ENCODE assay signal across 17 cellular contexts in genomic region chr1:246837418-246838117, GRCh38.
DNase-seq lines count a peak whose midpoint lies in the region; ATAC-seq and TF ChIP-seq lines count a peak whose summit lies in the region.
"Had no signal": no experiment of that assay in that cellular context is flagged by ENCODE, and none has a peak within 500 bp of the region (broad histone marks: within the 10 kb centered on the region; RNA-seq: fewer than 3 reads in every experiment).

No MANE protein-coding gene starts in this region.

- peaks cover 5% of the 10 kb centered on the region; the same call in 1 of the 2 replicates for H3K9me2 ChIP-seq in GM23338 (ENCODE audit: insufficient read depth)

- H3K36me3 ChIP-seq in GM23338 (ENCODE audit: insufficient read depth) = peaks cover 13% of the 10 kb centered on the region; the same call in 1 of the 2 replicates
- H3K36me3 ChIP-seq: prostate gland had no signal

- H3K9me3 Mint-ChIP-seq in GM23338 = no peaks in the 10 kb centered on the region
- H3K9me3 Mint-ChIP-seq: activated T-helper 2 cell treated with anti-CD3 and anti-CD28 coated beads, Interferon-gamma antibody, Interleukin-2, Interleukin-4, amounts not matched to agents 10 μg/mL and 5 μg/mL and 100 μg/mL, durations not matched to agents 14 hours and 24 hours and 36 hours; memory B cell had no signal

- no peaks in the 10 kb centered on the region for H3K4me1 ChIP-seq in GM23338 (ENCODE audit: insufficient read depth)
- H3K4me1 ChIP-seq: prostate gland, transverse colon had no signal

- no peaks in the 10 kb centered on the region for H3K4me1 Mint-ChIP-seq in GM23338

- ATAC-seq in GM18861 (IDR thresholded peaks at IDR 0.05; ENCODE audit: unreplicated experiment) = peak; percentile 52
- ATAC-seq in GM23338 = peak; percentile 54
- ATAC-seq in HG03571 (IDR thresholded peaks at IDR 0.05; ENCODE audit: unreplicated experiment) = no peak
- no peak for ATAC-seq in GM21447 (IDR thresholded peaks at IDR 0.05; ENCODE audit: unreplicated experiment)

- no peak overlapping the region for H3K4me3 ChIP-seq in GM23338
- H3K4me3 ChIP-seq: coronary artery, PC-9, prostate gland, transverse colon had no signal

- no peaks in the 10 kb centered on the region for H3F3A ChIP-seq in GM23338 (replicated peaks; ENCODE audit: low read depth)

- TF ChIP-seq CTCF in GM23338 (conservative IDR thresholded peaks at IDR 0.05; ENCODE audit: low read depth in 2 of 2) = no peak

- DNase-seq in GM23338 (ENCODE audit: low spot score) (no peak), OCI-M1 (lab: John Stamatoyannopoulos, UW) (peak; percentile 74), glomerular visceral epithelial cell (ENCODE audit: extremely low spot score) (peak; percentile 14), GDM1 (lab: John Stamatoyannopoulos, UW) (no peak), foreskin melanocyte (no peak)
- DNase-seq: DMS79 treated with DMSO at 0.1 percent for 48 hours, glutamatergic neuron, NCI-H1930, PC-9, transverse colon had no signal

- H3K27ac Mint-ChIP-seq in GM23338 = no peak overlapping the region
- H3K27ac Mint-ChIP-seq: activated T-helper 2 cell treated with anti-CD3 and anti-CD28 coated beads, Interferon-gamma antibody, Interleukin-2, Interleukin-4, amounts not matched to agents 10 μg/mL and 5 μg/mL and 100 μg/mL, durations not matched to agents 14 hours and 24 hours and 36 hours; memory B cell had no signal

- H2AFZ ChIP-seq in GM23338 = no peak overlapping the region
- H2AFZ ChIP-seq: PC-9 had no signal

- no peak overlapping the region for H3K27ac ChIP-seq in GM23338 (ENCODE audit: low read depth)
- H3K27ac ChIP-seq: coronary artery, PC-9, prostate gland, transverse colon had no signal

- H3K4me3 Mint-ChIP-seq in GM23338 = no peak overlapping the region
- H3K4me3 Mint-ChIP-seq: memory B cell had no signal

- no peak overlapping the region for H3K4me2 ChIP-seq in GM23338
- H3K4me2 ChIP-seq: PC-9 had no signal

- H4K20me1 ChIP-seq in GM23338 (replicated peaks; ENCODE audit: insufficient read depth) = no peaks in the 10 kb centered on the region; the same call in 1 of the 2 replicates

- peaks cover 13% of the 10 kb centered on the region; the same call in 2 of the 3 replicates for H3K36me3 Mint-ChIP-seq in GM23338 (ENCODE audit: low read depth)

- H3K27me3 ChIP-seq in GM23338 (ENCODE audit: insufficient read depth) = no peaks in the 10 kb centered on the region
- H3K27me3 ChIP-seq: transverse colon had no signal

- H3K27me3 Mint-ChIP-seq in GM23338 (ENCODE audit: insufficient read depth, low read depth, poor library complexity) = no peaks in the 10 kb centered on the region

- H3K79me2 ChIP-seq in GM23338 (replicated peaks; ENCODE audit: insufficient read depth) = no peaks in the 10 kb centered on the region

TF ChIP-seq in GM23338, 12 proteins besides CTCF, POLR2A, EP300 and RAD21:
- TF ChIP-seq REST (IDR thresholded peaks at IDR 0.05; ENCODE audit: unreplicated experiment) (no peak), STAT1 (IDR thresholded peaks at IDR 0.05; ENCODE audit: unreplicated experiment) (no peak), NANOG (IDR thresholded peaks at IDR 0.05; ENCODE audit: borderline replicate concordance) (no peak), POLR2AphosphoS5 (IDR thresholded peaks at IDR 0.05; ENCODE audit: low read depth) (no peak), CREB1 (CRISPR knock-in tag; IDR thresholded peaks at IDR 0.05; ENCODE audit: low read depth) (no peak), EZH2phosphoT487 (IDR thresholded peaks at IDR 0.05; ENCODE audit: unreplicated experiment) (no peak)
- TF ChIP-seq, protein P1, sequence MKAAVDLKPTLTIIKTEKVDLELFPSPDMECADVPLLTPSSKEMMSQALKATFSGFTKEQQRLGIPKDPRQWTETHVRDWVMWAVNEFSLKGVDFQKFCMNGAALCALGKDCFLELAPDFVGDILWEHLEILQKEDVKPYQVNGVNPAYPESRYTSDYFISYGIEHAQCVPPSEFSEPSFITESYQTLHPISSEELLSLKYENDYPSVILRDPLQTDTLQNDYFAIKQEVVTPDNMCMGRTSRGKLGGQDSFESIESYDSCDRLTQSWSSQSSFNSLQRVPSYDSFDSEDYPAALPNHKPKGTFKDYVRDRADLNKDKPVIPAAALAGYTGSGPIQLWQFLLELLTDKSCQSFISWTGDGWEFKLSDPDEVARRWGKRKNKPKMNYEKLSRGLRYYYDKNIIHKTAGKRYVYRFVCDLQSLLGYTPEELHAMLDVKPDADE (IDR thresholded peaks at IDR 0.05) = no peak
- TF ChIP-seq, protein P2, sequence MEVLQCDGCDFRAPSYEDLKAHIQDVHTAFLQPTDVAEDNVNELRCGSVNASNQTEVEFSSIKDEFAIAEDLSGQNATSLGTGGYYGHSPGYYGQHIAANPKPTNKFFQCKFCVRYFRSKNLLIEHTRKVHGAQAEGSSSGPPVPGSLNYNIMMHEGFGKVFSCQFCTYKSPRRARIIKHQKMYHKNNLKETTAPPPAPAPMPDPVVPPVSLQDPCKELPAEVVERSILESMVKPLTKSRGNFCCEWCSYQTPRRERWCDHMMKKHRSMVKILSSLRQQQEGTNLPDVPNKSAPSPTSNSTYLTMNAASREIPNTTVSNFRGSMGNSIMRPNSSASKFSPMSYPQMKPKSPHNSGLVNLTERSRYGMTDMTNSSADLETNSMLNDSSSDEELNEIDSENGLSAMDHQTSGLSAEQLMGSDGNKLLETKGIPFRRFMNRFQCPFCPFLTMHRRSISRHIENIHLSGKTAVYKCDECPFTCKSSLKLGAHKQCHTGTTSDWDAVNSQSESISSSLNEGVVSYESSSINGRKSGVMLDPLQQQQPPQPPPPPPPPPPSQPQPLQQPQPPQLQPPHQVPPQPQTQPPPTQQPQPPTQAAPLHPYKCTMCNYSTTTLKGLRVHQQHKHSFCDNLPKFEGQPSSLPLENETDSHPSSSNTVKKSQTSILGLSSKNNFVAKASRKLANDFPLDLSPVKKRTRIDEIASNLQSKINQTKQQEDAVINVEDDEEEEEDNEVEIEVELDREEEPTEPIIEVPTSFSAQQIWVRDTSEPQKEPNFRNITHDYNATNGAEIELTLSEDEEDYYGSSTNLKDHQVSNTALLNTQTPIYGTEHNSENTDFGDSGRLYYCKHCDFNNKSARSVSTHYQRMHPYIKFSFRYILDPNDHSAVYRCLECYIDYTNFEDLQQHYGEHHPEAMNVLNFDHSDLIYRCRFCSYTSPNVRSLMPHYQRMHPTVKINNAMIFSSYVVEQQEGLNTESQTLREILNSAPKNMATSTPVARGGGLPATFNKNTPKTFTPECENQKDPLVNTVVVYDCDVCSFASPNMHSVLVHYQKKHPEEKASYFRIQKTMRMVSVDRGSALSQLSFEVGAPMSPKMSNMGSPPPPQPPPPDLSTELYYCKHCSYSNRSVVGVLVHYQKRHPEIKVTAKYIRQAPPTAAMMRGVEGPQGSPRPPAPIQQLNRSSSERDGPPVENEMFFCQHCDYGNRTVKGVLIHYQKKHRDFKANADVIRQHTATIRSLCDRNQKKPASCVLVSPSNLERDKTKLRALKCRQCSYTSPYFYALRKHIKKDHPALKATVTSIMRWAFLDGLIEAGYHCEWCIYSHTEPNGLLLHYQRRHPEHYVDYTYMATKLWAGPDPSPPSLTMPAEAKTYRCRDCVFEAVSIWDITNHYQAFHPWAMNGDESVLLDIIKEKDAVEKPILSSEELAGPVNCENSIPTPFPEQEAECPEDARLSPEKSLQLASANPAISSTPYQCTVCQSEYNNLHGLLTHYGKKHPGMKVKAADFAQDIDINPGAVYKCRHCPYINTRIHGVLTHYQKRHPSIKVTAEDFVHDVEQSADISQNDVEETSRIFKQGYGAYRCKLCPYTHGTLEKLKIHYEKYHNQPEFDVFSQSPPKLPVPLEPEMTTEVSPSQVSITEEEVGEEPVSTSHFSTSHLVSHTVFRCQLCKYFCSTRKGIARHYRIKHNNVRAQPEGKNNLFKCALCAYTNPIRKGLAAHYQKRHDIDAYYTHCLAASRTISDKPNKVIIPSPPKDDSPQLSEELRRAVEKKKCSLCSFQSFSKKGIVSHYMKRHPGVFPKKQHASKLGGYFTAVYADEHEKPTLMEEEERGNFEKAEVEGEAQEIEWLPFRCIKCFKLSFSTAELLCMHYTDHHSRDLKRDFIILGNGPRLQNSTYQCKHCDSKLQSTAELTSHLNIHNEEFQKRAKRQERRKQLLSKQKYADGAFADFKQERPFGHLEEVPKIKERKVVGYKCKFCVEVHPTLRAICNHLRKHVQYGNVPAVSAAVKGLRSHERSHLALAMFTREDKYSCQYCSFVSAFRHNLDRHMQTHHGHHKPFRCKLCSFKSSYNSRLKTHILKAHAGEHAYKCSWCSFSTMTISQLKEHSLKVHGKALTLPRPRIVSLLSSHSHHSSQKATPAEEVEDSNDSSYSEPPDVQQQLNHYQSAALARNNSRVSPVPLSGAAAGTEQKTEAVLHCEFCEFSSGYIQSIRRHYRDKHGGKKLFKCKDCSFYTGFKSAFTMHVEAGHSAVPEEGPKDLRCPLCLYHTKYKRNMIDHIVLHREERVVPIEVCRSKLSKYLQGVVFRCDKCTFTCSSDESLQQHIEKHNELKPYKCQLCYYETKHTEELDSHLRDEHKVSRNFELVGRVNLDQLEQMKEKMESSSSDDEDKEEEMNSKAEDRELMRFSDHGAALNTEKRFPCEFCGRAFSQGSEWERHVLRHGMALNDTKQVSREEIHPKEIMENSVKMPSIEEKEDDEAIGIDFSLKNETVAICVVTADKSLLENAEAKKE (CRISPR knock-in tag; IDR thresholded peaks at IDR 0.05) = no peak

Comparison
In these comparisons a context has a peak if more than half of its experiments do, and no peak if none do; other contexts are left out.
1. ATAC-seq: peak in GM18861 (single experiment) and GM23338 (single experiment); none in HG03571 (single experiment) and GM21447 (single experiment).
2. DNase-seq: peak in OCI-M1 (single experiment) and glomerular visceral epithelial cell (single experiment); none in GM23338 (single experiment), GDM1 (single experiment) and foreskin melanocyte (single experiment).